Comparison of ENCODE assay signal across 8 cellular contexts in genomic region chr15:85331666-85332261, GRCh38. TPM values are rescaled to one million over a fixed set of nuclear protein-coding genes. Genes with fewer than 3 reads are reported as not detected.
DNase-seq lines count a peak whose midpoint lies in the region; ATAC-seq and TF ChIP-seq lines count a peak whose summit lies in the region.

No MANE protein-coding gene starts in this region.

- TF ChIP-seq CTCF in 22Rv1 (IDR thresholded peaks at IDR 0.05) = no peak

- no peak overlapping the region for H3K23ac ChIP-seq in mesendoderm (ENCODE audit: low read length)

- no peaks in the 10 kb centered on the region for H3K79me2 ChIP-seq in mesendoderm (ENCODE audit: control insufficient read depth, insufficient read depth, low read length)

- H3K27me3 ChIP-seq in mesendoderm (ENCODE audit: insufficient read depth, low read length, poor library complexity) = no peaks in the 10 kb centered on the region

- peak overlapping the region; percentile 57 for H3K56ac ChIP-seq in mesendoderm (ENCODE audit: low read length)

- H3K9ac ChIP-seq in mesendoderm (ENCODE audit: low read length) = no peak overlapping the region

- H3K27ac ChIP-seq in 22Rv1 (peak overlapping the region; percentile 45; the same call in 1 of the 2 replicates), adipose tissue (ENCODE audit: low read depth, low read length) (peak overlapping the region; percentile 70), mesendoderm (ENCODE audit: low read depth, low read length) (no peak overlapping the region)

- H3K36me3 ChIP-seq in mesendoderm (ENCODE audit: control insufficient read depth, insufficient read depth, low read length) = no peaks in the 10 kb centered on the region

- H2BK15ac ChIP-seq in mesendoderm (replicated peaks; ENCODE audit: low read depth) = peak overlapping the region; percentile 27

- H4K8ac ChIP-seq in mesendoderm (ENCODE audit: low read depth, low read length) = no peak overlapping the region

- no peak overlapping the region for H4K5ac ChIP-seq in mesendoderm (ENCODE audit: low read length)

- peak overlapping the region; percentile 13 for H2BK120ac ChIP-seq in mesendoderm (ENCODE audit: low read depth, low read length)

- H3K4me3 ChIP-seq in mesendoderm (ENCODE audit: low read length) = no peak overlapping the region

- H3K18ac ChIP-seq in mesendoderm (ENCODE audit: low read length) = peak overlapping the region; percentile 43

- peaks cover 7% of the 10 kb centered on the region for H3K4me1 ChIP-seq in mesendoderm (ENCODE audit: control insufficient read depth, low read depth, low read length)

- H3K4me2 ChIP-seq in mesendoderm (ENCODE audit: low read length) = no peak overlapping the region

- 86 to 92% (median 88%) methylated on average over 8 of the region's 8 CpGs for WGBS in adipose tissue, 3 donors
- no CpG with 5 or more reads among the region's 8 CpGs for WGBS in mesendoderm (ENCODE audit: extremely low coverage, insufficient coverage, low lambda C conversion rate)

- no peak overlapping the region for H3K4ac ChIP-seq in mesendoderm (ENCODE audit: low read depth, low read length)

- H2BK5ac ChIP-seq in mesendoderm (ENCODE audit: low read length) = no peak overlapping the region

- peak; percentile 7 for ATAC-seq in GM21528 (IDR thresholded peaks at IDR 0.05; ENCODE audit: low FRiP score, unreplicated experiment)
- ATAC-seq in HG03378 (IDR thresholded peaks at IDR 0.05; ENCODE audit: unreplicated experiment) = no peak

- no peak overlapping the region for H2AK5ac ChIP-seq in mesendoderm (ENCODE audit: low read length)

- DNase-seq in mesendoderm (no peak), NCI-H1930 (lab: John Stamatoyannopoulos, UW) (no peak), D341Med (ENCODE audit: low spot score) (no peak), HK-2 (ENCODE audit: unreplicated experiment) (no peak)

- H3K79me1 ChIP-seq in mesendoderm (ENCODE audit: low read length) = no peaks in the 10 kb centered on the region

RNA-seq across cellular contexts. Expression of gene AKAP13, which starts 48.6 kb away (rescaled TPM):
- polyA plus RNA-seq in adipose tissue = 10 to 100 TPM; 42.2 to 83.3 (median 49.0) TPM
- polyA plus RNA-seq in mesendoderm (2013, experiment 1 of 2) = 23.0 TPM
- 24.9 TPM for polyA plus RNA-seq in mesendoderm (2013, experiment 2 of 2)
